8 cellular contexts compared by ENCODE assay signal in genomic region chr7:92527300-92528187, GRCh38. TPM values are rescaled to one million over a fixed set of nuclear protein-coding genes. Genes with fewer than 3 reads are reported as not detected.
DNase-seq lines count a peak whose midpoint lies in the region; ATAC-seq lines count a peak whose summit lies in the region.

No MANE protein-coding gene starts in this region.

- H3K4me3 ChIP-seq in ectodermal cell (ENCODE audit: insufficient read depth, low read depth, low read length) = peak overlapping the region; percentile 77

- H3K9me3 Mint-ChIP-seq in memory B cell = no peaks in the 10 kb centered on the region

- ATAC-seq in GM18511 (IDR thresholded peaks at IDR 0.05; ENCODE audit: unreplicated experiment) (peak; percentile 43), HG03135 (IDR thresholded peaks at IDR 0.05; ENCODE audit: unreplicated experiment) (peak; percentile 38), memory B cell (ENCODE audit: low read depth) (peak; percentile 26)

- H3K27ac Mint-ChIP-seq in memory B cell = peak overlapping the region; percentile 93

- H3K36me3 ChIP-seq in ectodermal cell (ENCODE audit: control insufficient read depth, insufficient read depth, low read length) = peaks cover 7% of the 10 kb centered on the region

- 2 to 4% methylated on average over 31 of the region's 31 CpGs for WGBS in ectodermal cell, 2 experiments

- H3K4me1 ChIP-seq in ectodermal cell (ENCODE audit: control insufficient read depth, insufficient read depth, low read length) = peaks cover 4% of the 10 kb centered on the region

- H3K27me3 ChIP-seq in ectodermal cell (ENCODE audit: control insufficient read depth, insufficient read depth, low read length, poor library complexity, severe bottlenecking) = no peaks in the 10 kb centered on the region

- H3K4me3 Mint-ChIP-seq in memory B cell = peak overlapping the region; percentile 84

- H3K9me3 ChIP-seq in ectodermal cell (ENCODE audit: control insufficient read depth, low read length) = no peaks in the 10 kb centered on the region

- DNase-seq in A172 (ENCODE audit: low spot score) (peak; percentile 44), NCI-H526 (lab: John Stamatoyannopoulos, UW) (peak; percentile 73 to 91), memory B cell (ENCODE audit: low spot score in 2 of 2) (peak; percentile 31 to 34)
- DNase-seq in activated CD4-positive, alpha-beta T cell treated with anti-CD3 and anti-CD28 coated beads, Interleukin-2, amount 50 U/mL, for 48 hours = peak; percentile 54 to 64
- DNase-seq in stimulated activated CD8-positive, alpha-beta memory T cell treated with anti-CD3 and anti-CD28 coated beads, Interleukin-15, amount 100 ng/mL, for 1 hour (ENCODE audit: low read depth) = peak; percentile 25

- H3K36me3 Mint-ChIP-seq in memory B cell = peaks cover 10% of the 10 kb centered on the region

- H3K27ac ChIP-seq in ectodermal cell (ENCODE audit: insufficient read depth, low read depth, low read length, poor library complexity, severe bottlenecking) = no peak overlapping the region

- no peaks in the 10 kb centered on the region for H3K27me3 Mint-ChIP-seq in memory B cell

- peaks cover 14% of the 10 kb centered on the region for H3K4me1 Mint-ChIP-seq in memory B cell

RNA-seq across cellular contexts. Expression of gene PEX1, which starts 0.8 kb away (rescaled TPM):
- 15.3 and 18.6 TPM in 2 replicates for total RNA-seq in A172 (2014; rRNA removed; shearing (Covaris generic))
- 31.4 TPM for polyA plus RNA-seq in ectodermal cell (2013, experiment 1 of 4)
- polyA plus RNA-seq in ectodermal cell (2013, experiment 2 of 4) = 29.0 TPM
- 27.4 TPM for polyA plus RNA-seq in ectodermal cell (2013, experiment 3 of 4)
- 24.8 TPM for polyA plus RNA-seq in ectodermal cell (2013, experiment 4 of 4)

RNA-seq across cellular contexts. Expression of gene RBM48, which starts 1.1 kb away (rescaled TPM):
- 13.2 and 16.7 TPM in 2 replicates for total RNA-seq in A172 (2014; rRNA removed; shearing (Covaris generic))
- 17.3 TPM for polyA plus RNA-seq in ectodermal cell (2013, experiment 1 of 4)
- polyA plus RNA-seq in ectodermal cell (2013, experiment 2 of 4) = 17.3 TPM
- polyA plus RNA-seq in ectodermal cell (2013, experiment 3 of 4) = 14.7 TPM
- 15.8 TPM for polyA plus RNA-seq in ectodermal cell (2013, experiment 4 of 4)

RNA-seq across cellular contexts. Expression of gene ERVW-1, which starts 49.8 kb away (rescaled TPM):
- not detected in 2 replicates for total RNA-seq in A172 (2014; rRNA removed; shearing (Covaris generic))
- polyA plus RNA-seq in ectodermal cell (2013, experiment 1 of 4) = not detected
- polyA plus RNA-seq in ectodermal cell (2013, experiment 2 of 4) = not detected
- not detected for polyA plus RNA-seq in ectodermal cell (2013, experiment 3 of 4)
- not detected for polyA plus RNA-seq in ectodermal cell (2013, experiment 4 of 4)

Comparison
In these comparisons a context has a peak if more than half of its experiments do, and no peak if none do; other contexts are left out.
1. DNase-seq: peak in every context shown above with its lines; median percentile 82 in NCI-H526; 59 in activated CD4-positive, alpha-beta T cell treated with anti-CD3 and anti-CD28 coated beads, Interleukin-2, amount 50 U/mL, for 48 hours; 44 in A172; 32 in memory B cell; 25 in stimulated activated CD8-positive, alpha-beta memory T cell treated with anti-CD3 and anti-CD28 coated beads, Interleukin-15, amount 100 ng/mL, for 1 hour.